ENCODE assay signal across 18 cellular contexts in genomic region chr7:117347962-117348672, GRCh38. TPM values are rescaled to one million over a fixed set of nuclear protein-coding genes. Genes with fewer than 3 reads are reported as not detected.
DNase-seq lines count a peak whose midpoint lies in the region; ATAC-seq, FAIRE-seq and TF ChIP-seq lines count a peak whose summit lies in the region.
"Had no signal": no experiment of that assay in that cellular context is flagged by ENCODE, and none has a peak within 500 bp of the region (broad histone marks: within the 10 kb centered on the region; RNA-seq: fewer than 3 reads in every experiment).

No MANE protein-coding gene starts in this region.

- no peaks in the 10 kb centered on the region for H3K79me2 ChIP-seq in neural progenitor cell (ENCODE audit: low read depth)

- no peaks in the 10 kb centered on the region for H3K9me3 ChIP-seq in neural progenitor cell (ENCODE audit: low read depth)
- H3K9me3 ChIP-seq: mucosa of descending colon had no signal

- no peak overlapping the region for H3K27ac ChIP-seq in neural progenitor cell

- no peak for TF ChIP-seq CTCF in neural progenitor cell (IDR thresholded peaks at IDR 0.05)

- no peaks in the 10 kb centered on the region for H3K4me1 Mint-ChIP-seq in neural progenitor cell

- DNase-seq in GM12891 (ENCODE audit: insufficient read length, low spot score) (no peak), neural progenitor cell (ENCODE audit: low spot score) (no peak), OCI-M2 (lab: John Stamatoyannopoulos, UW; ENCODE audit: unreplicated experiment) (no peak)
- DNase-seq in activated CD4-positive, CD25-positive, alpha-beta regulatory T cell (lab: John Stamatoyannopoulos, UW) = no peak
- DNase-seq: ACHN; activated CD4-positive, CD25-positive, alpha-beta regulatory T cell treated with anti-CD3 and anti-CD28 coated beads, Interleukin-2, amount 50 U/mL, for 72 hours; Calu3; dorsolateral prefrontal cortex; HCEC 1CT; mucosa of descending colon; NCI-H2029 treated with DMSO at 0.1 percent for 48 hours; stimulated activated CD4-positive, alpha-beta T cell treated with anti-CD3 and anti-CD28 coated beads, Interleukin-2, amount 100 ng/mL, for 48 hours; stimulated activated naive CD4-positive, alpha-beta T cell had no signal

- no peak overlapping the region for H3K9ac ChIP-seq in neural progenitor cell

- H3K4me1 ChIP-seq in neural progenitor cell = peaks cover 21% of the 10 kb centered on the region

- no peak overlapping the region for H3K4me2 ChIP-seq in neural progenitor cell

- H3K36me3 ChIP-seq in neural progenitor cell = no peaks in the 10 kb centered on the region

- peak; percentile 26 for FAIRE-seq in GM12891 (lab: Jason Lieb, UNC)

- H4K20me1 ChIP-seq in neural progenitor cell (ENCODE audit: low read depth) = no peaks in the 10 kb centered on the region

- ATAC-seq in GM19438 (IDR thresholded peaks at IDR 0.05; ENCODE audit: low read depth, unreplicated experiment) = peak; percentile 58
- ATAC-seq in HG02759 (IDR thresholded peaks at IDR 0.05; ENCODE audit: unreplicated experiment) = peak; percentile 90
- ATAC-seq in HG03432 (IDR thresholded peaks at IDR 0.05; ENCODE audit: unreplicated experiment) = peak; percentile 97
- ATAC-seq in HG02970 (IDR thresholded peaks at IDR 0.05; ENCODE audit: low FRiP score, unreplicated experiment) = no peak
- ATAC-seq: mucosa of descending colon had no signal

- no peaks in the 10 kb centered on the region for H3K36me3 Mint-ChIP-seq in neural progenitor cell

- peaks cover 4% of the 10 kb centered on the region for H3K27me3 Mint-ChIP-seq in neural progenitor cell (ENCODE audit: insufficient read depth, low read depth)

- no peaks in the 10 kb centered on the region for H3K9me3 Mint-ChIP-seq in neural progenitor cell

- no peak overlapping the region for H3K4me3 ChIP-seq in neural progenitor cell
- H3K4me3 ChIP-seq: mucosa of descending colon had no signal

- H3K4me3 Mint-ChIP-seq in neural progenitor cell = no peak overlapping the region

- TF ChIP-seq POLR2A in GM12891 (IDR thresholded peaks at IDR 0.05; ENCODE audit: low read depth, low read length) = no peak

- H3K27me3 ChIP-seq in neural progenitor cell = no peaks in the 10 kb centered on the region
- H3K27me3 ChIP-seq: dorsolateral prefrontal cortex had no signal

- H3K27ac Mint-ChIP-seq in neural progenitor cell = no peak overlapping the region

- peaks cover 4% of the 10 kb centered on the region for H3F3A ChIP-seq in neural progenitor cell (ENCODE audit: low read depth)

- H2AFZ ChIP-seq in neural progenitor cell (replicated peaks) = no peak overlapping the region

TF ChIP-seq in GM12891, 5 proteins besides CTCF, POLR2A, EP300 and RAD21:
- TF ChIP-seq SPI1 (IDR thresholded peaks at IDR 0.05; ENCODE audit: low read depth, low read length) = no peak
- no peak for TF ChIP-seq PAX5 (IDR thresholded peaks at IDR 0.05; ENCODE audit: insufficient read depth, low read length, severe bottlenecking)
- no peak for TF ChIP-seq POU2F2 (IDR thresholded peaks at IDR 0.05; ENCODE audit: low read depth, low read length)
- TF ChIP-seq POLR2AphosphoS5 (IDR thresholded peaks at IDR 0.05; ENCODE audit: low read depth, low read length) = no peak

RNA-seq across cellular contexts. Expression of gene WNT2, which starts 25.3 kb away (rescaled TPM):
- polyA plus RNA-seq in GM12891 (2012; ENCODE audit: low read depth, missing spikeins) = 0.04 TPM
- total RNA-seq in neural progenitor cell (ENCODE audit: low replicate concordance) = not detected in 2 replicates
- total RNA-seq: Calu3, pulmonary artery endothelial cell had no signal
